33 cellular contexts compared by ENCODE assay signal in the genomic region with DNA sequence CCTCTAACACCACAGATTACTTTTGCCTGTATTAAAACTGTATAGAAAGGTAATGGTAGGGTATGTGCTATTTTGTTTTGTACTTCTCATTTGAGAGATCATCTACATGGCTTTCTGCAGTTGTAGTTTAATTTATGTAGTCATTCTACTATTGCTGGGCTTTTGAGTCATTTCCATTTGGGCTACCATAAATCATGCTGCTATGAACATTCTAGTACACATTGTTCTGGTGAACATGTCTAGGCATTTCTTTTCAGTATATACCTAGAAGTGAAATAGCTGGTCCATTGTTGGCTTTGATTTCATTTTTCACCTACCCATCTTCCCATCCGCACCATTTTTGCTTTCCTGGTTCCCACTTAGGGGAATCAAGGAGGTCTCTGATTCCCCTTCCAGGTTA. TPM values are rescaled to one million over a fixed set of nuclear protein-coding genes. Genes with fewer than 3 reads are reported as not detected.
"Had no signal": no experiment of that assay in that cellular context is flagged by ENCODE, and none has a peak within 500 bp of the region (broad histone marks: within the 10 kb centered on the region; RNA-seq: fewer than 3 reads in every experiment).

No MANE protein-coding gene starts in this region.

- ATAC-seq: activated CD4-positive, CD25-positive, alpha-beta regulatory T cell treated with anti-CD3 and anti-CD28 coated beads, Interleukin-2, amount 50 U/mL, for 24 hours had no signal

- H3K36me3 ChIP-seq: cardiac muscle cell, colonic mucosa, gastrocnemius medialis, ovary, right atrium auricular region, spleen, tibial nerve, WERI-Rb-1 had no signal

- H3K4me1 Mint-ChIP-seq: activated CD4-positive, alpha-beta T cell treated with anti-CD3 and anti-CD28 coated beads, Interleukin-2, amount 10 ng/mL, durations not matched to agents 24 days and 14 days; activated naive CD4-positive, alpha-beta T cell treated with anti-CD3 and anti-CD28 coated beads, Interleukin-2, amount 10 ng/mL, durations not matched to agents 7 days and 5 days; naive B cell had no signal

- H3K27ac ChIP-seq: cardiac muscle cell, colonic mucosa, gastrocnemius medialis, hepatocyte, ovary, psoas muscle, right atrium auricular region, spleen, tibial nerve, WERI-Rb-1 had no signal

- H3K79me2 ChIP-seq: hepatocyte had no signal

- H3K9me3 ChIP-seq: colonic mucosa, gastrocnemius medialis, ovary, psoas muscle, right atrium auricular region, spleen, tibial nerve had no signal

- H3K27me3 ChIP-seq: cardiac muscle cell, colonic mucosa, gastrocnemius medialis, hepatocyte, ovary, right atrium auricular region, spleen, tibial nerve had no signal

- DNase-seq: activated CD4-positive, alpha-beta memory T cell treated with anti-CD3 and anti-CD28 coated beads for 36 hours; activated CD4-positive, alpha-beta T cell treated with anti-CD3 and anti-CD28 coated beads, Interleukin-2, amount 10 ng/mL, durations not matched to agents 24 days and 14 days; activated CD8-positive, alpha-beta memory T cell treated with anti-CD3 and anti-CD28 coated beads, Interleukin-2, amount 50 U/mL, for 4 hours; activated gamma-delta T cell; activated naive CD4-positive, alpha-beta T cell treated with anti-CD3 and anti-CD28 coated beads, Interleukin-2, amount 10 ng/mL, durations not matched to agents 7 days and 5 days; activated T-cell treated with anti-CD3 and anti-CD28 coated beads, Interleukin-2, amount 50 U/mL, for 24 hours; amygdala; cerebellar nuclear complex; effector memory CD4-positive, alpha-beta T cell; gastrocnemius medialis; glutamatergic neuron; islet precursor cell; naive B cell; ovary; psoas muscle; spleen; stimulated activated naive CD4-positive, alpha-beta T cell; SW 1271; T1000; WERI-Rb-1 had no signal

- H2AFZ ChIP-seq: hepatocyte had no signal

- H3K9me3 Mint-ChIP-seq: activated CD4-positive, alpha-beta memory T cell treated with anti-CD3 and anti-CD28 coated beads for 36 hours; activated CD4-positive, alpha-beta T cell treated with anti-CD3 and anti-CD28 coated beads, Interleukin-2, amount 10 ng/mL, durations not matched to agents 24 days and 14 days; activated naive CD4-positive, alpha-beta T cell treated with anti-CD3 and anti-CD28 coated beads, Interleukin-2, amount 10 ng/mL, durations not matched to agents 7 days and 5 days; activated T-cell treated with anti-CD3 and anti-CD28 coated beads, Interleukin-2, amount 50 U/mL, for 24 hours; mesothelial cell of epicardium; naive B cell; T-helper 1 cell treated with Interleukin-12 subunit alpha and Interleukin-12 subunit beta and Interleukin-4 antibody, amounts not matched to agents 30 μg/mL and 1 μg/mL, for 36 hours had no signal

- H3K4me1 ChIP-seq: gastrocnemius medialis, psoas muscle had no signal

- H3K4me2 ChIP-seq: hepatocyte had no signal

- H3K27me3 Mint-ChIP-seq: activated T-cell treated with anti-CD3 and anti-CD28 coated beads, Interleukin-2, amount 50 U/mL, for 24 hours had no signal

- H3K4me3 ChIP-seq: cardiac muscle cell, colonic mucosa, gastrocnemius medialis, hepatocyte, ovary, psoas muscle, right atrium auricular region, spleen, tibial nerve had no signal

- H3K4me3 Mint-ChIP-seq: activated CD4-positive, alpha-beta memory T cell treated with anti-CD3 and anti-CD28 coated beads for 36 hours; activated CD4-positive, alpha-beta T cell treated with anti-CD3 and anti-CD28 coated beads, Interleukin-2, amount 10 ng/mL, durations not matched to agents 24 days and 14 days; activated naive CD4-positive, alpha-beta T cell treated with anti-CD3 and anti-CD28 coated beads, Interleukin-2, amount 10 ng/mL, durations not matched to agents 7 days and 5 days; activated T-cell treated with anti-CD3 and anti-CD28 coated beads, Interleukin-2, amount 50 U/mL, for 24 hours; mesothelial cell of epicardium; T-helper 1 cell treated with Interleukin-12 subunit alpha and Interleukin-12 subunit beta and Interleukin-4 antibody, amounts not matched to agents 30 μg/mL and 1 μg/mL, for 36 hours had no signal

- H3K27ac Mint-ChIP-seq: activated CD4-positive, alpha-beta memory T cell treated with anti-CD3 and anti-CD28 coated beads for 36 hours; activated CD4-positive, alpha-beta T cell treated with anti-CD3 and anti-CD28 coated beads, Interleukin-2, amount 10 ng/mL, durations not matched to agents 24 days and 14 days; activated naive CD4-positive, alpha-beta T cell treated with anti-CD3 and anti-CD28 coated beads, Interleukin-2, amount 10 ng/mL, durations not matched to agents 7 days and 5 days; activated T-cell treated with anti-CD3 and anti-CD28 coated beads, Interleukin-2, amount 50 U/mL, for 24 hours; mesothelial cell of epicardium; naive B cell; T-helper 1 cell treated with Interleukin-12 subunit alpha and Interleukin-12 subunit beta and Interleukin-4 antibody, amounts not matched to agents 30 μg/mL and 1 μg/mL, for 36 hours had no signal

RNA-seq across cellular contexts. Expression of a gene that starts 18.7 kb away (rescaled TPM):
- total RNA-seq: activated CD4-positive, alpha-beta memory T cell treated with anti-CD3 and anti-CD28 coated beads for 36 hours; activated CD4-positive, alpha-beta T cell treated with anti-CD3 and anti-CD28 coated beads, Interleukin-2, amount 10 ng/mL, durations not matched to agents 24 days and 14 days; activated CD8-positive, alpha-beta memory T cell treated with anti-CD3 and anti-CD28 coated beads for 36 hours; dermis microvascular lymphatic vessel endothelial cell; gastrocnemius medialis; liver; psoas muscle; spleen; temporal lobe had no signal
- polyA plus RNA-seq: neural cell, ovary, spleen had no signal
